ENCODE assay signal across 1 cellular context in genomic region chr10:95375418-95375817, GRCh38.
TF ChIP-seq lines count a peak whose summit lies in the region.

No MANE protein-coding gene starts in this region.

TF ChIP-seq in GM23338, 12 proteins besides CTCF, POLR2A, EP300 and RAD21 (continued from another document):
- no peak for TF ChIP-seq ZNF462 (CRISPR knock-in tag; IDR thresholded peaks at IDR 0.05)
